ENCODE assay signal across 28 cellular contexts in the genomic region with DNA sequence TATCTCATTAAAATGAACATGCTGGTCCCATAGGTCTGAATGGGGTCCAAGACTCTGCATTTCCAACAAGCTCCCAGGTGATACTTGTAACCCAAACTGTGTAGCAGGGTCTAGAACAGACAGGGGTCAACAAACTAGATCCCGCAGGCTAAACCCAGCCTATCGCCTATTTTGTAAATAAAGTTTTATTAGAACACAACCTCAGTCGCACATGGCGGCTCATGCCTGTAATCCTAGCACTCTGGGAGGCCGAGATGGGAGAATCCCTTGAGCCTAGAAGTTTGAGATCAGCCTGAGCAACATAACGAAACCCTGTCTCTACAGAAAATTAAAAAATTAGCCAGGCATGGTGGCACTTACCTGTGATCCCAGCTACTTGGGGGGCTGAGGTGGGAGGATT.
"Had no signal": no experiment of that assay in that cellular context is flagged by ENCODE, and none has a peak within 500 bp of the region (broad histone marks: within the 10 kb centered on the region; RNA-seq: fewer than 3 reads in every experiment).

No MANE protein-coding gene starts in this region.

- H3K9me3 ChIP-seq: suprapubic skin, testis, thoracic aorta, thyroid gland, transverse colon, upper lobe of right lung, uterus, vagina had no signal

- H3K4me3 ChIP-seq: stomach, suprapubic skin, testis, thoracic aorta, thyroid gland, tibial artery, tibial nerve, transverse colon, upper lobe of left lung, upper lobe of right lung, uterus, vagina had no signal

- H3K27ac ChIP-seq: stomach, suprapubic skin, testis, thoracic aorta, thyroid gland, tibial artery, tibial nerve, transverse colon, upper lobe of left lung, upper lobe of right lung, uterus, vagina had no signal

- DNase-seq: stimulated activated CD4-positive, alpha-beta T cell treated with anti-CD3 and anti-CD28 coated beads, Interleukin-2, amount 100 ng/mL, for 48 hours; stimulated activated CD4-positive, alpha-beta T cell treated with anti-CD3 and anti-CD28 coated beads, Interleukin-4, amount 100 ng/mL, for 1 hour; stimulated activated CD4-positive, alpha-beta T cell treated with anti-CD3 and anti-CD28 coated beads, Interleukin-4, amount 100 ng/mL, for 24 hours; stimulated activated CD4-positive, alpha-beta T cell treated with anti-CD3 and anti-CD28 coated beads, Interleukin-4, amount 100 ng/mL, for 4 hours; stimulated activated CD8-positive, alpha-beta memory T cell treated with anti-CD3 and anti-CD28 coated beads, Interleukin-4, amount 100 ng/mL, for 48 hours; stimulated activated naive B cell treated with anti-CD40 and anti-IgM and Interleukin-4, amounts not matched to agents 10 μg/mL and 1 μg/mL and 100 μg/mL, for 72 hours; stimulated activated naive CD4-positive, alpha-beta T cell; stimulated activated naive CD4-positive, alpha-beta T cell treated with Interleukin-2 at 50 U/mL for 16 hours; stimulated activated naive CD8-positive, alpha-beta T cell treated with anti-CD3 and anti-CD28 coated beads, Interleukin-15, amount 100 ng/mL, for 72 hours; stimulated activated naive CD8-positive, alpha-beta T cell treated with anti-CD3 and anti-CD28 coated beads, Interleukin-15, Interleukin-2, amounts not matched to agents 100 U/mL and 50 U/mL, for 24 hours; stomach; substantia nigra; testis; thyroid gland; tibial artery; transverse colon; trophoblast cell; upper lobe of left lung; upper lobe of right lung; uterus had no signal

- H3K27me3 ChIP-seq: testis, thyroid gland, tibial nerve, transverse colon, upper lobe of left lung, uterus, vagina had no signal

- H3K4me3 Mint-ChIP-seq: stimulated activated effector memory CD8-positive, alpha-beta T cell treated with anti-CD3 and anti-CD28 coated beads, Interleukin-12 subunit alpha, Interleukin-12 subunit beta, amount 100 ng/mL, for 72 hours; stimulated activated memory B cell treated with anti-CD40 and anti-IgM and Interleukin-4, amounts not matched to agents 10 μg/mL and 1 μg/mL and 100 μg/mL, for 72 hours; stimulated activated naive B cell treated with anti-CD40 and anti-IgM and Interleukin-4, amounts not matched to agents 10 μg/mL and 1 μg/mL and 100 μg/mL, for 72 hours; stimulated activated naive CD8-positive, alpha-beta T cell treated with anti-CD3 and anti-CD28 coated beads, Interleukin-15, amount 100 ng/mL, for 72 hours; stimulated activated naive CD8-positive, alpha-beta T cell treated with anti-CD3 and anti-CD28 coated beads, Interleukin-15, Interleukin-2, amounts not matched to agents 100 ng/mL and 50 ng/mL, for 24 hours; type B pancreatic cell had no signal

- H3K36me3 Mint-ChIP-seq: stimulated activated effector memory CD8-positive, alpha-beta T cell treated with anti-CD3 and anti-CD28 coated beads, Interleukin-12 subunit alpha, Interleukin-12 subunit beta, amount 100 ng/mL, for 72 hours; stimulated activated memory B cell treated with anti-CD40 and anti-IgM and Interleukin-4, amounts not matched to agents 10 μg/mL and 1 μg/mL and 100 μg/mL, for 72 hours; stimulated activated naive B cell treated with anti-CD40 and anti-IgM and Interleukin-4, amounts not matched to agents 10 μg/mL and 1 μg/mL and 100 μg/mL, for 72 hours; type B pancreatic cell had no signal

- H3K27ac Mint-ChIP-seq: stimulated activated effector memory CD8-positive, alpha-beta T cell treated with anti-CD3 and anti-CD28 coated beads, Interleukin-12 subunit alpha, Interleukin-12 subunit beta, amount 100 ng/mL, for 72 hours; stimulated activated memory B cell treated with anti-CD40 and anti-IgM and Interleukin-4, amounts not matched to agents 10 μg/mL and 1 μg/mL and 100 μg/mL, for 72 hours; stimulated activated naive B cell treated with anti-CD40 and anti-IgM and Interleukin-4, amounts not matched to agents 10 μg/mL and 1 μg/mL and 100 μg/mL, for 72 hours; stimulated activated naive CD8-positive, alpha-beta T cell treated with anti-CD3 and anti-CD28 coated beads, Interleukin-15, amount 100 ng/mL, for 72 hours; stimulated activated naive CD8-positive, alpha-beta T cell treated with anti-CD3 and anti-CD28 coated beads, Interleukin-15, Interleukin-2, amounts not matched to agents 100 ng/mL and 50 ng/mL, for 24 hours; type B pancreatic cell had no signal

- H3K36me3 ChIP-seq: stomach, suprapubic skin, thoracic aorta, thyroid gland, tibial artery, tibial nerve, transverse colon, upper lobe of left lung, upper lobe of right lung, uterus, vagina had no signal

- ATAC-seq: stimulated activated effector memory CD8-positive, alpha-beta T cell treated with anti-CD3 and anti-CD28 coated beads, Interleukin-12 subunit alpha, Interleukin-12 subunit beta, amount 100 ng/mL, for 72 hours; stimulated activated memory B cell treated with anti-CD40 and anti-IgM and Interleukin-4, amounts not matched to agents 10 μg/mL and 1 μg/mL and 100 μg/mL, for 72 hours; stimulated activated naive B cell treated with anti-CD40 and anti-IgM and Interleukin-4, amounts not matched to agents 10 μg/mL and 1 μg/mL and 100 μg/mL, for 72 hours; stimulated activated naive CD8-positive, alpha-beta T cell treated with anti-CD3 and anti-CD28 coated beads, Interleukin-15, amount 100 ng/mL, for 72 hours; stimulated activated naive CD8-positive, alpha-beta T cell treated with anti-CD3 and anti-CD28 coated beads, Interleukin-15, Interleukin-2, amounts not matched to agents 100 U/mL and 50 U/mL, for 24 hours; upper lobe of right lung had no signal

- H3K4me1 Mint-ChIP-seq: stimulated activated effector memory CD8-positive, alpha-beta T cell treated with anti-CD3 and anti-CD28 coated beads, Interleukin-12 subunit alpha, Interleukin-12 subunit beta, amount 100 ng/mL, for 72 hours; stimulated activated memory B cell treated with anti-CD40 and anti-IgM and Interleukin-4, amounts not matched to agents 10 μg/mL and 1 μg/mL and 100 μg/mL, for 72 hours; stimulated activated naive B cell treated with anti-CD40 and anti-IgM and Interleukin-4, amounts not matched to agents 10 μg/mL and 1 μg/mL and 100 μg/mL, for 72 hours; stimulated activated naive CD8-positive, alpha-beta T cell treated with anti-CD3 and anti-CD28 coated beads, Interleukin-15, amount 100 ng/mL, for 72 hours had no signal

- H3K4me1 ChIP-seq: stomach, suprapubic skin, testis, thyroid gland, tibial artery, tibial nerve, transverse colon, upper lobe of left lung, upper lobe of right lung, uterus, vagina had no signal

- H3K9me3 Mint-ChIP-seq: stimulated activated effector memory CD8-positive, alpha-beta T cell treated with anti-CD3 and anti-CD28 coated beads, Interleukin-12 subunit alpha, Interleukin-12 subunit beta, amount 100 ng/mL, for 72 hours; stimulated activated naive CD8-positive, alpha-beta T cell treated with anti-CD3 and anti-CD28 coated beads, Interleukin-15, Interleukin-2, amounts not matched to agents 100 ng/mL and 50 ng/mL, for 24 hours had no signal
